In the genomic region with DNA sequence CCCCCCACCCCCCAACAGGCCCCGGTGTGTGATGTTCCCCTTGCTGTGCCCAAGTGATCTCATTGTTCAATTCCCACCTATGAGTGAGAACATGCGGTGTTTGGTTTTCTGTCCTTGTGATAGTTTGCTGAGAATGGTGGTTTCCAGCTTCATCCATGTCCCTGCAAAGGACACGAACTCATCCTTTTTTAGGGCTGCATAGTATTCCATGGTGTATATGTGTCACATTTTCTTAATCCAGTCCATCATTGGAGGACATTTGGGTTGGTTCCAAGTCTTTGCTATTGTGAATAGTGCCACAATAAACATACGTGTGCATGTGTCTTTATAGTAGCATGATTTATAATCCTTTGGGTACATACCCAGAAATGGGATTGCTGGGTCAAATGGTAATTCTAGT, we compare ENCODE assay signal across 1 cellular context. TPM values are rescaled to one million over a fixed set of nuclear protein-coding genes. Genes with fewer than 3 reads are reported as not detected.
"Had no signal": no experiment of that assay in that cellular context is flagged by ENCODE, and none has a peak within 500 bp of the region (broad histone marks: within the 10 kb centered on the region; RNA-seq: fewer than 3 reads in every experiment).

No MANE protein-coding gene starts in this region.

RNA-seq across cellular contexts. Expression of a gene that starts 38.6 kb away (rescaled TPM):
- total RNA-seq: G401 had no signal
